24 cellular contexts compared by ENCODE assay signal in the genomic region with DNA sequence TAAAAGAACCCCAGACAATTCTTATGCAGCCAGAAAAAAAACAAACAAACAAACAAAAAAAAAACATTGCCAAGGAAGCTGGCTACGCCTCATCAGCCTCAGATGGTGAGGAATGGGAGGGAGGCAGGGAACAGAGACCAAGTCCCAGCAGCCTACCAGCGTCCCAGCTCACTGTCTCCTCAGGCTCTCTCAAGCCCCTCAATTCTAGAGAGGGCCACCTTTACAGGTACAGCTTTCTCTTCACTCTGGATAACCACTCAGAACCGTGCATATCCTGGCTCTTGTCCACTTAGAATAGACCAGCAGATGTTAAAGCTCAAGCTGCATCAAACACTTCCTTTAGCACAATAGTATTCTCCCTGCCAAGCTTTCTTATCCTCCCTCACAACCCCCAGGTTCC.
DNase-seq lines count a peak whose midpoint lies in the region; ATAC-seq, FAIRE-seq and TF ChIP-seq lines count a peak whose summit lies in the region.
"Had no signal": no experiment of that assay in that cellular context is flagged by ENCODE, and none has a peak within 500 bp of the region (broad histone marks: within the 10 kb centered on the region; RNA-seq: fewer than 3 reads in every experiment).

No MANE protein-coding gene starts in this region.

- peak overlapping the region; percentile 70; the same call in 1 of the 2 replicates for H3K18ac ChIP-seq in IMR-90 (ENCODE audit: low read depth, low read length)
- no peak overlapping the region for H3K18ac ChIP-seq in H1 (ENCODE audit: extremely low read depth, low read length)
- no peak overlapping the region for H3K18ac ChIP-seq in mesenchymal stem cell (ENCODE audit: low read depth in 1 of 2, low read length in 2 of 2)

- CTCF ChIA-PET in IMR-90 (lab: Yijun Ruan, JAX): interaction anchor here (0.6 to 1.4 kb wide), 2 partner anchors 11 to 13 kb away, joined by 3 to 5 read pairs; no protein-coding TSS in a partner anchor
- CTCF ChIA-PET in H1 (lab: Charles Lee; ENCODE audit: partially characterized antibody): interaction anchor here (0.6 to 1.3 kb wide), 2 partner anchors 8 to 635 kb away, joined by 3 read pairs; no protein-coding TSS in a partner anchor
- CTCF ChIA-PET in GM10248 (lab: Yijun Ruan, JAX): no interaction called here

- H4K8ac ChIP-seq in IMR-90 (ENCODE audit: low read depth in 2 of 2, low read length in 2 of 2) (no peak overlapping the region), H1 (ENCODE audit: extremely low read depth, insufficient read depth, low read length) (no peak overlapping the region), mesenchymal stem cell (ENCODE audit: low read length) (no peak overlapping the region)

- H3K9me1 ChIP-seq in IMR-90 (ENCODE audit: insufficient read depth, low read length): peaks cover 2% of the 10 kb centered on the region; the same call in 1 of the 2 replicates

- H3K9me3 ChIP-seq in IMR-90 (ENCODE audit: control insufficient read depth, insufficient read depth, low read length): no peaks in the 10 kb centered on the region
- H3K9me3 ChIP-seq in H1 (ENCODE audit: insufficient read depth in 2 of 2, low read depth in 1 of 2, low read length in 1 of 2): peaks cover 0 to 4% of the 10 kb centered on the region in 2 experiments; a peak in 1 of 4 replicates
- no peaks in the 10 kb centered on the region for H3K9me3 ChIP-seq in mesenchymal stem cell (ENCODE audit: control insufficient read depth, low read length)
- H3K9me3 ChIP-seq: BE2C, HAP-1 had no signal

- H2BK20ac ChIP-seq in IMR-90 (ENCODE audit: low read depth, low read length) (peak overlapping the region; percentile 71), H1 (ENCODE audit: low read length) (no peak overlapping the region; the same call in 1 of the 2 replicates)

- in situ Hi-C loops in IMR-90 (cut with MboI; ENCODE audit: low sequenced_read_pairs): no loop called here

- POLR2A ChIA-PET in IMR-90 (lab: Charles Lee; ENCODE audit: unreplicated experiment): interaction anchor here (0.6 kb wide), 1 partner anchor 165 kb away, joined by 3 read pairs; no protein-coding TSS in a partner anchor
- POLR2A ChIA-PET in H1 (lab: Charles Lee; ENCODE audit: partially characterized antibody): no interaction called here
- POLR2A ChIA-PET in GM10248 (lab: Yijun Ruan, JAX): no interaction called here

- FAIRE-seq in H1 (lab: Jason Lieb, UNC): no peak
- FAIRE-seq: A204.1, D721Med, GM12878, GM18507, HepG2 had no signal

- peaks cover 3% of the 10 kb centered on the region for H3K27me3 Mint-ChIP-seq in GM23338 (ENCODE audit: insufficient read depth, low read depth, poor library complexity)
- peaks cover 9% of the 10 kb centered on the region for H3K27me3 Mint-ChIP-seq in stimulated activated memory B cell treated with anti-CD40 and anti-IgM and Interleukin-4, amounts not matched to agents 10 μg/mL and 1 μg/mL and 100 μg/mL, for 72 hours

- no peak overlapping the region for H2BK12ac ChIP-seq in H1 (ENCODE audit: low read depth, low read length)
- H2BK12ac ChIP-seq in mesenchymal stem cell (ENCODE audit: low read length in 2 of 2): no peak overlapping the region

- no peak overlapping the region for H3K14ac ChIP-seq in IMR-90 (replicated peaks; ENCODE audit: low read depth, low read length)
- no peak overlapping the region for H3K14ac ChIP-seq in H1 (ENCODE audit: insufficient read length)
- no peak overlapping the region for H3K14ac ChIP-seq in mesenchymal stem cell (ENCODE audit: low read length in 2 of 2)

- H2AFZ ChIP-seq in GM23338 (no peak overlapping the region), IMR-90 (replicated peaks; ENCODE audit: low read length, poor library complexity) (no peak overlapping the region), H1 (ENCODE audit: low read length) (peak overlapping the region; percentile 69; the same call in 1 of the 2 replicates), mesenchymal stem cell (ENCODE audit: low read depth, low read length) (no peak overlapping the region)

- TF ChIP-seq POLR2A in IMR-90 (IDR thresholded peaks at IDR 0.05; ENCODE audit: low read depth, low read length) (no peak), H1 (IDR thresholded peaks at IDR 0.05; ENCODE audit: control extremely low read depth in 1 of 2, low read depth in 2 of 2, low read length in 2 of 2) (no peak)

- H3K79me2 ChIP-seq in GM23338 (replicated peaks; ENCODE audit: insufficient read depth): no peaks in the 10 kb centered on the region
- H3K79me2 ChIP-seq in H1 (ENCODE audit: control insufficient read depth in 1 of 2, insufficient read depth in 2 of 2, low read length in 2 of 2): no peaks in the 10 kb centered on the region

- TF ChIP-seq RAD21 in IMR-90 (IDR thresholded peaks at IDR 0.05; ENCODE audit: low read length) (no peak), H1 (IDR thresholded peaks at IDR 0.05 in 1 of 2, conservative IDR thresholded peaks at IDR 0.05 in 1 of 2; ENCODE audit: low read depth in 2 of 2, low read length in 2 of 2) (no peak)

- H3K27ac ChIP-seq in GM23338 (ENCODE audit: low read depth) (no peak overlapping the region), IMR-90 (ENCODE audit: insufficient read depth, low read length) (no peak overlapping the region), H1 (ENCODE audit: low read depth, low read length) (no peak overlapping the region), mesenchymal stem cell (ENCODE audit: low read length, poor library complexity, severe bottlenecking) (no peak overlapping the region)

- peak overlapping the region; percentile 59 for H2BK120ac ChIP-seq in IMR-90 (ENCODE audit: low read depth, low read length)
- no peak overlapping the region for H2BK120ac ChIP-seq in H1 (replicated peaks; ENCODE audit: low read depth, low read length)
- no peak overlapping the region for H2BK120ac ChIP-seq in mesenchymal stem cell (ENCODE audit: low read depth, low read length)

- intact Hi-C loops in IMR-90 (cut with micrococcal nuclease): no loop called here

- peak overlapping the region; percentile 81; the same call in 1 of the 3 replicates for H2BK15ac ChIP-seq in IMR-90 (ENCODE audit: low read depth, low read length)
- H2BK15ac ChIP-seq in H1 (ENCODE audit: low read length): no peak overlapping the region
- H2BK15ac ChIP-seq in mesenchymal stem cell (ENCODE audit: low read depth, poor library complexity, severe bottlenecking): no peak overlapping the region

- H3K27me3 ChIP-seq in GM23338 (ENCODE audit: insufficient read depth) (no peaks in the 10 kb centered on the region), IMR-90 (ENCODE audit: control insufficient read depth, insufficient read depth, low read length) (no peaks in the 10 kb centered on the region), H1 (replicated peaks in 1 of 4; ENCODE audit: control insufficient read depth in 3 of 4, extremely low read depth in 1 of 4, insufficient read depth in 3 of 4, low read length in 3 of 4) (peaks cover 0 to 1% (median 0%) of the 10 kb centered on the region in 4 experiments; a peak in 1 of 7 replicates), mesenchymal stem cell (ENCODE audit: control insufficient read depth in 1 of 2, insufficient read depth in 1 of 2, low read length in 2 of 2) (no peaks in the 10 kb centered on the region)
- H3K27me3 ChIP-seq: BE2C had no signal

- dilution Hi-C loops in IMR-90 (cut with HindIII; ENCODE audit: low sequenced_read_pairs, unreplicated experiment): no loop called here

- H3K79me1 ChIP-seq in IMR-90 (ENCODE audit: low read depth in 1 of 2, low read length in 2 of 2) (no peaks in the 10 kb centered on the region), H1 (ENCODE audit: low read depth, low read length) (no peaks in the 10 kb centered on the region), mesenchymal stem cell (replicated peaks; ENCODE audit: low read length, poor library complexity, severe bottlenecking) (no peaks in the 10 kb centered on the region)

- no peak overlapping the region for H2AK5ac ChIP-seq in IMR-90 (ENCODE audit: low read depth, low read length)
- no peak overlapping the region for H2AK5ac ChIP-seq in H1 (ENCODE audit: low read depth, low read length)
- H2AK5ac ChIP-seq in mesenchymal stem cell (ENCODE audit: low read length, severe bottlenecking): peak overlapping the region; percentile 63

- ATAC-seq in GM23338 (no peak; the same call in 1 of the 3 replicates), IMR-90 (ENCODE audit: low read depth) (no peak)
- no peak for ATAC-seq in stimulated activated memory B cell treated with anti-CD40 and anti-IgM and Interleukin-4, amounts not matched to agents 10 μg/mL and 1 μg/mL and 100 μg/mL, for 72 hours
- ATAC-seq: GM12878, HepG2 had no signal

- peak overlapping the region; percentile 33; the same call in 1 of the 2 replicates for H3K27ac Mint-ChIP-seq in GM23338
- no peak overlapping the region for H3K27ac Mint-ChIP-seq in stimulated activated memory B cell treated with anti-CD40 and anti-IgM and Interleukin-4, amounts not matched to agents 10 μg/mL and 1 μg/mL and 100 μg/mL, for 72 hours
- H3K27ac Mint-ChIP-seq: CD4-positive, CD25-positive, alpha-beta regulatory T cell; CD8-positive, alpha-beta memory T cell had no signal

- H3F3A ChIP-seq in GM23338 (replicated peaks; ENCODE audit: low read depth): no peaks in the 10 kb centered on the region

- peaks cover 24% of the 10 kb centered on the region for H3K4me1 Mint-ChIP-seq in GM23338
- no peaks in the 10 kb centered on the region for H3K4me1 Mint-ChIP-seq in stimulated activated memory B cell treated with anti-CD40 and anti-IgM and Interleukin-4, amounts not matched to agents 10 μg/mL and 1 μg/mL and 100 μg/mL, for 72 hours
- H3K4me1 Mint-ChIP-seq: CD4-positive, CD25-positive, alpha-beta regulatory T cell; CD8-positive, alpha-beta memory T cell had no signal

- H2BK5ac ChIP-seq in IMR-90 (ENCODE audit: low read depth, low read length, poor library complexity, severe bottlenecking) (no peak overlapping the region), H1 (ENCODE audit: low read depth, low read length) (no peak overlapping the region), mesenchymal stem cell (ENCODE audit: low read depth, low read length, poor library complexity, severe bottlenecking) (no peak overlapping the region)

- no peak overlapping the region for H3K56ac ChIP-seq in IMR-90 (ENCODE audit: extremely low read depth, insufficient read depth, low read length)
- H3K56ac ChIP-seq in H1 (replicated peaks; ENCODE audit: insufficient read length, low read depth, low read length): no peak overlapping the region

- H3K4ac ChIP-seq in IMR-90 (ENCODE audit: low read depth, low read length) (no peak overlapping the region), H1 (replicated peaks; ENCODE audit: insufficient read length, low read depth, low read length) (no peak overlapping the region), mesenchymal stem cell (ENCODE audit: low read depth in 1 of 2, low read length in 2 of 2) (no peak overlapping the region)

- DNase-seq in GM23338 (ENCODE audit: low spot score) (no peak), IMR-90 (no peak), H1 (ENCODE audit: low read depth in 1 of 2, low spot score in 2 of 2) (no peak), mesenchymal stem cell (no peak), GM10248 (ENCODE audit: extremely low spot score) (no peak), hippocampal formation (lab: John Stamatoyannopoulos, UW) (no peak)
- no peak for DNase-seq in activated T-cell treated with anti-CD3 and anti-CD28 coated beads, Interleukin-2, amount 50 U/mL, for 48 hours
- DNase-seq: ACHN; BE2C; C1 segment of cervical spinal cord; CD4-positive, CD25-positive, alpha-beta regulatory T cell; CD8-positive, alpha-beta memory T cell; COR-L47; DMS79 treated with DMSO at 0.1 percent for 48 hours; GF-D8; GOT3; KG1 had no signal

- no peak for TF ChIP-seq EP300 in H1 (IDR thresholded peaks at IDR 0.05; ENCODE audit: borderline replicate concordance in 1 of 2, low read depth in 2 of 2, low read length in 2 of 2)

- H3K23me2 ChIP-seq in H1 (ENCODE audit: low read depth, low read length): no peaks in the 10 kb centered on the region

- TF ChIP-seq CTCF in GM23338 (conservative IDR thresholded peaks at IDR 0.05; ENCODE audit: low read depth in 2 of 2) (no peak), IMR-90 (conservative IDR thresholded peaks at IDR 0.05; ENCODE audit: low read depth, low read length) (no peak), H1 (IDR thresholded peaks at IDR 0.05; ENCODE audit: control extremely low read depth in 1 of 3, insufficient read depth in 1 of 3, low read depth in 1 of 3, low read length in 3 of 3) (no peak), GM10248 (IDR thresholded peaks at IDR 0.05; ENCODE audit: control extremely low read depth, extremely low read depth, low read depth, missing control alignments) (no peak)

- H3K9me2 ChIP-seq in GM23338 (ENCODE audit: insufficient read depth): no peaks in the 10 kb centered on the region

- no peak overlapping the region for H2AK9ac ChIP-seq in IMR-90 (replicated peaks; ENCODE audit: low read depth, low read length, poor library complexity)

- H4K20me1 ChIP-seq in GM23338 (replicated peaks; ENCODE audit: insufficient read depth) (no peaks in the 10 kb centered on the region), IMR-90 (ENCODE audit: insufficient read depth, low read length) (no peaks in the 10 kb centered on the region), H1 (replicated peaks in 1 of 2; ENCODE audit: control insufficient read depth in 1 of 2, insufficient read depth in 2 of 2, low read length in 2 of 2) (no peaks in the 10 kb centered on the region)

- H3K4me3 ChIP-seq in GM23338: no peak overlapping the region
- H3K4me3 ChIP-seq in IMR-90 (ENCODE audit: insufficient read depth, low read depth, low read length): no peak overlapping the region
- H3K4me3 ChIP-seq in H1 (ENCODE audit: extremely low read depth in 1 of 4, insufficient read depth in 2 of 4, low read depth in 3 of 4, low read length in 4 of 4): no peak overlapping the region
- no peak overlapping the region for H3K4me3 ChIP-seq in mesenchymal stem cell (ENCODE audit: insufficient read depth in 1 of 2, low read depth in 1 of 2, low read length in 2 of 2)
- H3K4me3 ChIP-seq: GM12878, HAP-1 had no signal

- WGBS in IMR-90 (ENCODE audit: extremely low coverage in 2 of 2, insufficient read length in 1 of 2), 2 experiments: 0% methylated on average over 1 of the region's 3 CpGs; no CpG with 5 or more reads in 1 of the 2 experiments
- 42% methylated on average over 3 of the region's 3 CpGs; no CpG with 5 or more reads in 1 of the 2 experiments for WGBS in H1 (ENCODE audit: extremely low coverage in 1 of 2, insufficient coverage in 1 of 2, insufficient read length in 1 of 2, insufficient replicate concordance in 2 of 2, low coverage in 1 of 2, low lambda C conversion rate in 2 of 2, missing lambda C conversion rate in 1 of 2), 2 experiments
- 30% methylated on average over 3 of the region's 3 CpGs for WGBS in mesenchymal stem cell

- peaks cover 6% of the 10 kb centered on the region; the same call in 2 of the 3 replicates for H3K9me3 Mint-ChIP-seq in GM23338
- H3K9me3 Mint-ChIP-seq in stimulated activated memory B cell treated with anti-CD40 and anti-IgM and Interleukin-4, amounts not matched to agents 10 μg/mL and 1 μg/mL and 100 μg/mL, for 72 hours: no peaks in the 10 kb centered on the region
- H3K9me3 Mint-ChIP-seq: CD4-positive, CD25-positive, alpha-beta regulatory T cell; CD8-positive, alpha-beta memory T cell had no signal

- H4K5ac ChIP-seq in IMR-90 (ENCODE audit: low read depth, low read length) (peak overlapping the region; percentile 74; the same call in 1 of the 2 replicates), H1 (ENCODE audit: insufficient read length, low read depth, low read length) (no peak overlapping the region)

- BruUV-seq in IMR-90 (replicated peaks; lab: Mats Ljungman, UMichigan): no TSS peak

- peaks cover 4% of the 10 kb centered on the region; the same call in 2 of the 3 replicates for H3K36me3 Mint-ChIP-seq in GM23338 (ENCODE audit: low read depth)
- H3K36me3 Mint-ChIP-seq in stimulated activated memory B cell treated with anti-CD40 and anti-IgM and Interleukin-4, amounts not matched to agents 10 μg/mL and 1 μg/mL and 100 μg/mL, for 72 hours: no peaks in the 10 kb centered on the region
- H3K36me3 Mint-ChIP-seq: CD4-positive, CD25-positive, alpha-beta regulatory T cell; CD8-positive, alpha-beta memory T cell had no signal

- H3K4me2 ChIP-seq in GM23338 (peak overlapping the region; percentile 8; the same call in 1 of the 2 replicates), IMR-90 (ENCODE audit: low read depth, low read length) (no peak overlapping the region), H1 (ENCODE audit: insufficient read depth in 1 of 2, low read depth in 2 of 2, low read length in 2 of 2) (no peak overlapping the region), mesenchymal stem cell (ENCODE audit: low read length, poor library complexity, severe bottlenecking) (no peak overlapping the region)

- H3K4me1 ChIP-seq in GM23338 (ENCODE audit: insufficient read depth) (peaks cover 14% of the 10 kb centered on the region; the same call in 1 of the 2 replicates), IMR-90 (ENCODE audit: control insufficient read depth, insufficient read depth, low read length) (peaks cover 9% of the 10 kb centered on the region), H1 (replicated peaks in 1 of 4; ENCODE audit: control insufficient read depth in 3 of 4, insufficient read depth in 4 of 4, low read length in 3 of 4) (peaks cover 0 to 9% (median 2%) of the 10 kb centered on the region in 4 experiments; a peak in 2 of 7 replicates), mesenchymal stem cell (ENCODE audit: control insufficient read depth, insufficient read depth, low read depth, low read length) (no peaks in the 10 kb centered on the region)
- H3K4me1 ChIP-seq: BE2C, HAP-1 had no signal

- no peak overlapping the region for H3K23ac ChIP-seq in IMR-90 (ENCODE audit: low read depth, low read length)
- H3K23ac ChIP-seq in H1 (ENCODE audit: insufficient read length): no peak overlapping the region
- H3K23ac ChIP-seq in mesenchymal stem cell (ENCODE audit: low read length in 2 of 2): no peak overlapping the region

- H3K9ac ChIP-seq in IMR-90 (ENCODE audit: low read depth, low read length) (no peak overlapping the region), H1 (replicated peaks in 1 of 4; ENCODE audit: extremely low read depth in 1 of 4, low read depth in 3 of 4, low read length in 3 of 4) (no peak overlapping the region), mesenchymal stem cell (ENCODE audit: low read length) (no peak overlapping the region)

- no peak overlapping the region for H3K4me3 Mint-ChIP-seq in GM23338
- no peak overlapping the region for H3K4me3 Mint-ChIP-seq in stimulated activated memory B cell treated with anti-CD40 and anti-IgM and Interleukin-4, amounts not matched to agents 10 μg/mL and 1 μg/mL and 100 μg/mL, for 72 hours
- H3K4me3 Mint-ChIP-seq: CD4-positive, CD25-positive, alpha-beta regulatory T cell; CD8-positive, alpha-beta memory T cell had no signal

- H4K91ac ChIP-seq in IMR-90 (ENCODE audit: insufficient read depth, low read depth, low read length) (peak overlapping the region; percentile 23; the same call in 1 of the 2 replicates), H1 (replicated peaks; ENCODE audit: insufficient read length, low read length) (no peak overlapping the region), mesenchymal stem cell (ENCODE audit: low read length) (no peak overlapping the region)

- no peaks in the 10 kb centered on the region for H3K36me3 ChIP-seq in GM23338 (ENCODE audit: insufficient read depth)
- no peaks in the 10 kb centered on the region for H3K36me3 ChIP-seq in IMR-90 (ENCODE audit: control insufficient read depth, insufficient read depth, low read length)
- H3K36me3 ChIP-seq in H1 (ENCODE audit: control insufficient read depth in 2 of 4, insufficient read depth in 4 of 4, low read length in 3 of 4): no peaks in the 10 kb centered on the region
- H3K36me3 ChIP-seq in mesenchymal stem cell (ENCODE audit: control insufficient read depth in 1 of 2, insufficient read depth in 2 of 2, low read depth in 1 of 2, low read length in 2 of 2): no peaks in the 10 kb centered on the region
- H3K36me3 ChIP-seq: BE2C, HAP-1 had no signal
